ENCODE assay signal across 34 cellular contexts in genomic region chr2:158575051-158575635, GRCh38.
DNase-seq lines count a peak whose midpoint lies in the region; ATAC-seq, FAIRE-seq and TF ChIP-seq lines count a peak whose summit lies in the region.
"Had no signal": no experiment of that assay in that cellular context is flagged by ENCODE, and none has a peak within 500 bp of the region (broad histone marks: within the 10 kb centered on the region; RNA-seq: fewer than 3 reads in every experiment).

No MANE protein-coding gene starts in this region.

- no peaks in the 10 kb centered on the region for H3K36me3 ChIP-seq in liver (ENCODE audit: control insufficient read depth in 4 of 4, insufficient read depth in 3 of 4, low read depth in 1 of 4, low read length in 3 of 4)
- peaks cover 4 to 18% of the 10 kb centered on the region in 2 experiments; a peak in 4 of 5 replicates for H3K36me3 ChIP-seq in HepG2 (replicated peaks in 1 of 2; ENCODE audit: control insufficient read depth in 1 of 2, insufficient read depth in 2 of 2, low read length in 2 of 2)
- H3K36me3 ChIP-seq in bronchial epithelial cell (ENCODE audit: control insufficient read depth, insufficient read depth, low read length) = peaks cover 2% of the 10 kb centered on the region
- H3K36me3 ChIP-seq: lower lobe of right lung, MG63, prostate gland, upper lobe of left lung had no signal

- peaks cover 3% of the 10 kb centered on the region for H3K79me2 ChIP-seq in HepG2 (ENCODE audit: insufficient read depth, low read length)

- intact Hi-C loops in HepG2 (cut with micrococcal nuclease; ENCODE audit: unreplicated experiment) = no loop called here

- 78% methylated on average over 2 of the region's 2 CpGs for WGBS in liver
- WGBS in HepG2 (ENCODE audit: low lambda C conversion rate) = 93% methylated on average over 2 of the region's 2 CpGs

- no peak for FAIRE-seq in HepG2 (lab: Jason Lieb, UNC)
- FAIRE-seq in bronchial epithelial cell (lab: Jason Lieb, UNC) = peak; percentile 66
- FAIRE-seq: colon had no signal

- H4K20me1 ChIP-seq in HepG2 (ENCODE audit: insufficient read depth, low read length) = peaks cover 5% of the 10 kb centered on the region

- no peak for TF ChIP-seq RAD21 in liver (IDR thresholded peaks at IDR 0.05)
- TF ChIP-seq RAD21 in HepG2 (CRISPR knock-in tag; IDR thresholded peaks at IDR 0.05) = no peak

- no TSS peak for BruUV-seq in HepG2 (replicated peaks; lab: Mats Ljungman, UMichigan)

- CTCF ChIA-PET in HepG2 (lab: Yijun Ruan, JAX; ENCODE audit: low intra/inter-chr PET ratio, low total read pairs) = no interaction called here

- TF ChIP-seq EP300 in HepG2 (IDR thresholded peaks at IDR 0.05; ENCODE audit: low read depth in 2 of 2, low read length in 2 of 2) (no peak), HepG2 (CRISPR knock-in tag; IDR thresholded peaks at IDR 0.05; ENCODE audit: borderline replicate concordance) (no peak)

- H3K4me3 Mint-ChIP-seq in activated T-cell treated with anti-CD3 and anti-CD28 coated beads, Interleukin-2, amount 50 U/mL, for 72 hours = no peak overlapping the region
- H3K4me3 Mint-ChIP-seq: activated CD8-positive, alpha-beta memory T cell treated with anti-CD3 and anti-CD28 coated beads, Interleukin-2, amount 10 ng/mL, durations not matched to agents 7 days and 5 days; activated T-cell treated with anti-CD3 and anti-CD28 coated beads, Interleukin-2, amount 50 U/mL, for 4 hours; brain; CD14-positive monocyte; effector memory CD8-positive, alpha-beta T cell; naive thymus-derived CD8-positive, alpha-beta T cell had no signal

- no peak overlapping the region for H2AFZ ChIP-seq in HepG2 (ENCODE audit: low read length)

- H3K4me1 Mint-ChIP-seq in activated T-cell treated with anti-CD3 and anti-CD28 coated beads, Interleukin-2, amount 50 U/mL, for 72 hours (ENCODE audit: low read depth) = no peaks in the 10 kb centered on the region
- H3K4me1 Mint-ChIP-seq: activated CD8-positive, alpha-beta memory T cell treated with anti-CD3 and anti-CD28 coated beads, Interleukin-2, amount 10 ng/mL, durations not matched to agents 7 days and 5 days; brain; CD14-positive monocyte; naive thymus-derived CD8-positive, alpha-beta T cell had no signal

- in situ Hi-C loops in HepG2 (cut with HindIII; ENCODE audit: extremely low pct_ligation_motif_present, low pct_unique_long_range_greater_than_20kb) = no loop called here

- H3K36me3 Mint-ChIP-seq in activated T-cell treated with anti-CD3 and anti-CD28 coated beads, Interleukin-2, amount 50 U/mL, for 72 hours (ENCODE audit: insufficient read depth in 2 of 2) = peaks cover 0 to 1% of the 10 kb centered on the region in 2 donors

- TF ChIP-seq POLR2A in HepG2 (IDR thresholded peaks at IDR 0.05; ENCODE audit: insufficient read depth in 1 of 2, low read depth in 2 of 2, low read length in 2 of 2) = no peak

- H3K4me3 ChIP-seq in liver (ENCODE audit: low read depth in 1 of 3, low read length in 3 of 3) (no peak overlapping the region), HepG2 (replicated peaks in 1 of 3; ENCODE audit: insufficient read depth in 1 of 3, low read depth in 2 of 3, low read length in 3 of 3) (no peak overlapping the region), bronchial epithelial cell (ENCODE audit: low read depth, low read length) (no peak overlapping the region)
- H3K4me3 ChIP-seq: heart right ventricle, lower lobe of right lung, MG63, prostate gland, upper lobe of left lung had no signal

- H3K27me3 ChIP-seq in liver (ENCODE audit: control insufficient read depth in 4 of 4, insufficient read depth in 4 of 4, low read length in 3 of 4) (no peaks in the 10 kb centered on the region), HepG2 (ENCODE audit: control insufficient read depth in 1 of 2, insufficient read depth in 2 of 2, low read length in 2 of 2) (no peaks in the 10 kb centered on the region), bronchial epithelial cell (ENCODE audit: control insufficient read depth, insufficient read depth, low read length) (no peaks in the 10 kb centered on the region)
- H3K27me3 ChIP-seq: foreskin keratinocyte, heart right ventricle, MG63, upper lobe of left lung had no signal

- ATAC-seq in HepG2 = no peak
- no peak for ATAC-seq in activated T-cell treated with anti-CD3 and anti-CD28 coated beads, Interleukin-2, amount 50 U/mL, for 72 hours (replicated peaks in 1 of 2)
- ATAC-seq: activated CD8-positive, alpha-beta memory T cell treated with anti-CD3 and anti-CD28 coated beads, Interleukin-2, amount 10 ng/mL, durations not matched to agents 7 days and 5 days; activated T-cell treated with anti-CD3 and anti-CD28 coated beads, Interleukin-2, amount 50 U/mL, for 4 hours; effector memory CD8-positive, alpha-beta T cell; esophagus mucosa; foreskin keratinocyte; heart right ventricle; lower lobe of right lung; naive thymus-derived CD8-positive, alpha-beta T cell; PC-3 had no signal

- H3K9me3 ChIP-seq in liver (ENCODE audit: control insufficient read depth in 4 of 4, low read length in 3 of 4) = no peaks in the 10 kb centered on the region
- no peaks in the 10 kb centered on the region for H3K9me3 ChIP-seq in HepG2 (ENCODE audit: low read length)
- H3K9me3 ChIP-seq: Caco-2, prostate gland, upper lobe of left lung had no signal

- no peak overlapping the region for H3K27ac ChIP-seq in liver (ENCODE audit: low read depth in 1 of 2, low read length in 2 of 2)
- H3K27ac ChIP-seq in HepG2 (ENCODE audit: extremely low read length, insufficient read depth, low read length) = no peak overlapping the region
- H3K27ac ChIP-seq: 22Rv1, foreskin keratinocyte, heart right ventricle, lower lobe of right lung, prostate gland had no signal

- H3K4me2 ChIP-seq in HepG2 (ENCODE audit: low read depth, low read length) = no peak overlapping the region

- TF ChIP-seq CTCF in liver (IDR thresholded peaks at IDR 0.05; ENCODE audit: low read depth, low read length, missing input control) (no peak), HepG2 (CRISPR knock-in tag; IDR thresholded peaks at IDR 0.05) (no peak), bronchial epithelial cell (IDR thresholded peaks at IDR 0.05; ENCODE audit: insufficient read depth, low read length, severe bottlenecking) (no peak)

- no peak overlapping the region for H3K9ac ChIP-seq in liver (ENCODE audit: low read depth in 1 of 2, low read length in 2 of 2)
- no peak overlapping the region for H3K9ac ChIP-seq in HepG2 (ENCODE audit: insufficient read depth, low read depth, low read length)

- H3K27me3 Mint-ChIP-seq in activated T-cell treated with anti-CD3 and anti-CD28 coated beads, Interleukin-2, amount 50 U/mL, for 72 hours (ENCODE audit: low read depth) = no peaks in the 10 kb centered on the region
- H3K27me3 Mint-ChIP-seq: activated CD8-positive, alpha-beta memory T cell treated with anti-CD3 and anti-CD28 coated beads, Interleukin-2, amount 10 ng/mL, durations not matched to agents 7 days and 5 days; brain; effector memory CD8-positive, alpha-beta T cell; naive thymus-derived CD8-positive, alpha-beta T cell had no signal

- DNase-seq in HepG2 (ENCODE audit: low spot score) (no peak), bronchial epithelial cell (ENCODE audit: low read depth) (no peak), iris pigment epithelial cell (ENCODE audit: low read depth) (peak; percentile 15), NCI-H187 (lab: John Stamatoyannopoulos, UW) (no peak), activated gamma-delta T cell treated with Interleukin-2 at 50 U/mL for 16 hours (no peak), NCI-H2227 (lab: John Stamatoyannopoulos, UW; ENCODE audit: unreplicated experiment) (no peak)
- no peak for DNase-seq in activated T-cell treated with anti-CD3 and anti-CD28 coated beads, Interleukin-2, amount 50 U/mL, for 72 hours
- DNase-seq: activated CD4-positive, alpha-beta T cell treated with anti-CD3 and anti-CD28 coated beads, Interleukin-2, amount 50 U/mL, for 4 hours; activated CD8-positive, alpha-beta memory T cell treated with anti-CD3 and anti-CD28 coated beads, Interleukin-2, amount 10 ng/mL, durations not matched to agents 7 days and 5 days; activated T-cell treated with anti-CD3 and anti-CD28 coated beads, Interleukin-2, amount 50 U/mL, for 4 hours; Caco-2; effector memory CD8-positive, alpha-beta T cell; foreskin keratinocyte; GF-D8; heart right ventricle; lower lobe of right lung; MG63; naive thymus-derived CD8-positive, alpha-beta T cell; NCI-H1105; NCI-H1930; NCI-H2171 treated with DMSO at 0.1 percent for 48 hours; NCI-H526; PC-3; stimulated activated CD4-positive, alpha-beta T cell treated with anti-CD3 and anti-CD28 coated beads, Interleukin-15, amount 100 ng/mL, for 24 hours; stimulated activated CD4-positive, alpha-beta T cell treated with anti-CD3 and anti-CD28 coated beads, Interleukin-4, amount 100 ng/mL, for 4 hours; T-helper 2 cell; upper lobe of left lung had no signal

- POLR2A ChIA-PET in HepG2 (lab: Yijun Ruan, JAX) = no interaction called here

- no peaks in the 10 kb centered on the region for H3K4me1 ChIP-seq in liver (ENCODE audit: control insufficient read depth in 4 of 4, insufficient read depth in 4 of 4, low read length in 3 of 4)
- H3K4me1 ChIP-seq in HepG2 (ENCODE audit: insufficient read depth, low read length) = no peaks in the 10 kb centered on the region
- H3K4me1 ChIP-seq: Caco-2, foreskin keratinocyte, lower lobe of right lung, prostate gland had no signal

- H3K9me3 Mint-ChIP-seq in activated T-cell treated with anti-CD3 and anti-CD28 coated beads, Interleukin-2, amount 50 U/mL, for 72 hours = peaks cover 3 to 4% of the 10 kb centered on the region in 2 donors

- no peak overlapping the region for H3K27ac Mint-ChIP-seq in activated T-cell treated with anti-CD3 and anti-CD28 coated beads, Interleukin-2, amount 50 U/mL, for 72 hours
- H3K27ac Mint-ChIP-seq: activated CD8-positive, alpha-beta memory T cell treated with anti-CD3 and anti-CD28 coated beads, Interleukin-2, amount 10 ng/mL, durations not matched to agents 7 days and 5 days; brain; CD14-positive monocyte; effector memory CD8-positive, alpha-beta T cell; naive thymus-derived CD8-positive, alpha-beta T cell had no signal

TF ChIP-seq in liver, 16 proteins besides CTCF, POLR2A, EP300 and RAD21 (continues in another document):
- TF ChIP-seq, protein P1, sequence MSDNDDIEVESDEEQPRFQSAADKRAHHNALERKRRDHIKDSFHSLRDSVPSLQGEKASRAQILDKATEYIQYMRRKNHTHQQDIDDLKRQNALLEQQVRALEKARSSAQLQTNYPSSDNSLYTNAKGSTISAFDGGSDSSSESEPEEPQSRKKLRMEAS (IDR thresholded peaks at IDR 0.05) = no peak
- TF ChIP-seq TAF1 (conservative IDR thresholded peaks at IDR 0.05) (no peak), SP1 (IDR thresholded peaks at IDR 0.05) (no peak), EGR1 (IDR thresholded peaks at IDR 0.05; ENCODE audit: low read depth in 2 of 2) (no peak), FOXA1 (IDR thresholded peaks at IDR 0.05) (no peak)

TF ChIP-seq in HepG2, 621 proteins besides CTCF, POLR2A, EP300 and RAD21 (continues in another document):
- TF ChIP-seq ZSCAN12 (CRISPR knock-in tag; IDR thresholded peaks at IDR 0.05) (no peak), ZNF83 (CRISPR knock-in tag; IDR thresholded peaks at IDR 0.05; ENCODE audit: borderline replicate concordance) (no peak), SP2 (CRISPR knock-in tag; IDR thresholded peaks at IDR 0.05) (no peak), PRPF4 (IDR thresholded peaks at IDR 0.05; ENCODE audit: low read depth, low read length, poor library complexity, severe bottlenecking) (no peak)
